In genomic region chr16:13471478-13471877, GRCh38 we compare ENCODE assay signal across 28 cellular contexts.
"Had no signal": no experiment of that assay in that cellular context is flagged by ENCODE, and none has a peak within 500 bp of the region (broad histone marks: within the 10 kb centered on the region; RNA-seq: fewer than 3 reads in every experiment).

No MANE protein-coding gene starts in this region.

- H3K9me3 Mint-ChIP-seq: type B pancreatic cell had no signal

- H3K27ac ChIP-seq: stomach, suprapubic skin, testis, thoracic aorta, thyroid gland, tibial artery, tibial nerve, transverse colon, upper lobe of left lung, upper lobe of right lung, uterus, vagina had no signal

- H3K27me3 Mint-ChIP-seq: stimulated activated memory B cell treated with anti-CD40 and anti-IgM and Interleukin-4, amounts not matched to agents 10 μg/mL and 1 μg/mL and 100 μg/mL, for 72 hours; stimulated activated naive CD8-positive, alpha-beta T cell treated with anti-CD3 and anti-CD28 coated beads, Interleukin-15, Interleukin-2, amounts not matched to agents 100 ng/mL and 50 ng/mL, for 24 hours had no signal

- H3K4me3 Mint-ChIP-seq: stimulated activated effector memory CD8-positive, alpha-beta T cell treated with anti-CD3 and anti-CD28 coated beads, Interleukin-12 subunit alpha, Interleukin-12 subunit beta, amount 100 ng/mL, for 72 hours; stimulated activated memory B cell treated with anti-CD40 and anti-IgM and Interleukin-4, amounts not matched to agents 10 μg/mL and 1 μg/mL and 100 μg/mL, for 72 hours; stimulated activated naive B cell treated with anti-CD40 and anti-IgM and Interleukin-4, amounts not matched to agents 10 μg/mL and 1 μg/mL and 100 μg/mL, for 72 hours; stimulated activated naive CD8-positive, alpha-beta T cell treated with anti-CD3 and anti-CD28 coated beads, Interleukin-15, amount 100 ng/mL, for 72 hours; stimulated activated naive CD8-positive, alpha-beta T cell treated with anti-CD3 and anti-CD28 coated beads, Interleukin-15, Interleukin-2, amounts not matched to agents 100 ng/mL and 50 ng/mL, for 24 hours; type B pancreatic cell had no signal

- H3K36me3 Mint-ChIP-seq: stimulated activated effector memory CD8-positive, alpha-beta T cell treated with anti-CD3 and anti-CD28 coated beads, Interleukin-12 subunit alpha, Interleukin-12 subunit beta, amount 100 ng/mL, for 72 hours; stimulated activated memory B cell treated with anti-CD40 and anti-IgM and Interleukin-4, amounts not matched to agents 10 μg/mL and 1 μg/mL and 100 μg/mL, for 72 hours; stimulated activated naive B cell treated with anti-CD40 and anti-IgM and Interleukin-4, amounts not matched to agents 10 μg/mL and 1 μg/mL and 100 μg/mL, for 72 hours; type B pancreatic cell had no signal

- H3K4me1 ChIP-seq: stomach, suprapubic skin, testis, thyroid gland, tibial artery, tibial nerve, transverse colon, upper lobe of left lung, upper lobe of right lung, uterus, vagina had no signal

- H3K36me3 ChIP-seq: stomach, suprapubic skin, thoracic aorta, thyroid gland, tibial artery, tibial nerve, transverse colon, upper lobe of left lung, upper lobe of right lung, uterus, vagina had no signal

- H3K27me3 ChIP-seq: stomach, suprapubic skin, testis, thyroid gland, tibial artery, tibial nerve, transverse colon, upper lobe of left lung, upper lobe of right lung, uterus, vagina had no signal

- H3K4me1 Mint-ChIP-seq: stimulated activated effector memory CD8-positive, alpha-beta T cell treated with anti-CD3 and anti-CD28 coated beads, Interleukin-12 subunit alpha, Interleukin-12 subunit beta, amount 100 ng/mL, for 72 hours; stimulated activated memory B cell treated with anti-CD40 and anti-IgM and Interleukin-4, amounts not matched to agents 10 μg/mL and 1 μg/mL and 100 μg/mL, for 72 hours; stimulated activated naive B cell treated with anti-CD40 and anti-IgM and Interleukin-4, amounts not matched to agents 10 μg/mL and 1 μg/mL and 100 μg/mL, for 72 hours; stimulated activated naive CD8-positive, alpha-beta T cell treated with anti-CD3 and anti-CD28 coated beads, Interleukin-15, amount 100 ng/mL, for 72 hours had no signal

- H3K9me3 ChIP-seq: suprapubic skin, testis, thoracic aorta, thyroid gland, tibial artery, tibial nerve, transverse colon, upper lobe of left lung, upper lobe of right lung, uterus, vagina had no signal

- DNase-seq: stimulated activated CD4-positive, alpha-beta T cell treated with anti-CD3 and anti-CD28 coated beads, Interleukin-2, amount 100 ng/mL, for 48 hours; stimulated activated CD4-positive, alpha-beta T cell treated with anti-CD3 and anti-CD28 coated beads, Interleukin-4, amount 100 ng/mL, for 1 hour; stimulated activated CD4-positive, alpha-beta T cell treated with anti-CD3 and anti-CD28 coated beads, Interleukin-4, amount 100 ng/mL, for 24 hours; stimulated activated CD4-positive, alpha-beta T cell treated with anti-CD3 and anti-CD28 coated beads, Interleukin-4, amount 100 ng/mL, for 4 hours; stimulated activated CD8-positive, alpha-beta memory T cell treated with anti-CD3 and anti-CD28 coated beads, Interleukin-4, amount 100 ng/mL, for 48 hours; stimulated activated naive B cell treated with anti-CD40 and anti-IgM and Interleukin-4, amounts not matched to agents 10 μg/mL and 1 μg/mL and 100 μg/mL, for 72 hours; stimulated activated naive CD4-positive, alpha-beta T cell; stimulated activated naive CD4-positive, alpha-beta T cell treated with Interleukin-2 at 50 U/mL for 16 hours; stimulated activated naive CD8-positive, alpha-beta T cell treated with anti-CD3 and anti-CD28 coated beads, Interleukin-15, amount 100 ng/mL, for 72 hours; stimulated activated naive CD8-positive, alpha-beta T cell treated with anti-CD3 and anti-CD28 coated beads, Interleukin-15, Interleukin-2, amounts not matched to agents 100 U/mL and 50 U/mL, for 24 hours; stomach; substantia nigra; testis; thyroid gland; tibial artery; transverse colon; trophoblast cell; upper lobe of left lung; upper lobe of right lung; uterus had no signal

- H3K4me3 ChIP-seq: stomach, suprapubic skin, testis, thoracic aorta, thyroid gland, tibial artery, tibial nerve, transverse colon, upper lobe of left lung, upper lobe of right lung, uterus, vagina had no signal

- ATAC-seq: stimulated activated effector memory CD8-positive, alpha-beta T cell treated with anti-CD3 and anti-CD28 coated beads, Interleukin-12 subunit alpha, Interleukin-12 subunit beta, amount 100 ng/mL, for 72 hours; stimulated activated memory B cell treated with anti-CD40 and anti-IgM and Interleukin-4, amounts not matched to agents 10 μg/mL and 1 μg/mL and 100 μg/mL, for 72 hours; stimulated activated naive B cell treated with anti-CD40 and anti-IgM and Interleukin-4, amounts not matched to agents 10 μg/mL and 1 μg/mL and 100 μg/mL, for 72 hours; stimulated activated naive CD8-positive, alpha-beta T cell treated with anti-CD3 and anti-CD28 coated beads, Interleukin-15, amount 100 ng/mL, for 72 hours; stimulated activated naive CD8-positive, alpha-beta T cell treated with anti-CD3 and anti-CD28 coated beads, Interleukin-15, Interleukin-2, amounts not matched to agents 100 U/mL and 50 U/mL, for 24 hours; upper lobe of right lung had no signal

- H3K27ac Mint-ChIP-seq: stimulated activated effector memory CD8-positive, alpha-beta T cell treated with anti-CD3 and anti-CD28 coated beads, Interleukin-12 subunit alpha, Interleukin-12 subunit beta, amount 100 ng/mL, for 72 hours; stimulated activated memory B cell treated with anti-CD40 and anti-IgM and Interleukin-4, amounts not matched to agents 10 μg/mL and 1 μg/mL and 100 μg/mL, for 72 hours; stimulated activated naive B cell treated with anti-CD40 and anti-IgM and Interleukin-4, amounts not matched to agents 10 μg/mL and 1 μg/mL and 100 μg/mL, for 72 hours; stimulated activated naive CD8-positive, alpha-beta T cell treated with anti-CD3 and anti-CD28 coated beads, Interleukin-15, amount 100 ng/mL, for 72 hours; stimulated activated naive CD8-positive, alpha-beta T cell treated with anti-CD3 and anti-CD28 coated beads, Interleukin-15, Interleukin-2, amounts not matched to agents 100 ng/mL and 50 ng/mL, for 24 hours; type B pancreatic cell had no signal
